8 cellular contexts compared by ENCODE assay signal in genomic region chr20:23606652-23607049, GRCh38. TPM values are rescaled to one million over a fixed set of nuclear protein-coding genes. Genes with fewer than 3 reads are reported as not detected.
DNase-seq lines count a peak whose midpoint lies in the region; ATAC-seq and TF ChIP-seq lines count a peak whose summit lies in the region.

No MANE protein-coding gene starts in this region.

- no peaks in the 10 kb centered on the region for H3K27me3 Mint-ChIP-seq in activated T-helper 17 cell treated with anti-CD3 and anti-CD28 coated beads, Interleukin-2, amount 50 U/mL, for 72 hours

- H3K4me3 Mint-ChIP-seq in activated T-helper 17 cell treated with anti-CD3 and anti-CD28 coated beads, Interleukin-2, amount 50 U/mL, for 72 hours, result no peak overlapping the region

- H3K4me1 ChIP-seq in DOHH2 (ENCODE audit: control insufficient read depth, low read length) (no peaks in the 10 kb centered on the region), Peyer's patch (no peaks in the 10 kb centered on the region), tibial nerve (peaks cover 0 to 12% (median 2%) of the 10 kb centered on the region in 4 donors)

- H3K27me3 ChIP-seq in DOHH2 (ENCODE audit: control insufficient read depth, low read length) (no peaks in the 10 kb centered on the region), Peyer's patch (no peaks in the 10 kb centered on the region), tibial nerve (no peaks in the 10 kb centered on the region)

- H4K20me1 ChIP-seq in DOHH2 (ENCODE audit: control insufficient read depth, insufficient read depth, low read depth, low read length), result no peaks in the 10 kb centered on the region

- H3K36me3 ChIP-seq in DOHH2 (ENCODE audit: control insufficient read depth, low read length), result no peaks in the 10 kb centered on the region
- no peaks in the 10 kb centered on the region for H3K36me3 ChIP-seq in Peyer's patch
- no peaks in the 10 kb centered on the region for H3K36me3 ChIP-seq in tibial nerve

- no peak overlapping the region for H3K4me2 ChIP-seq in DOHH2 (ENCODE audit: low read length)

- TF ChIP-seq CTCF in DOHH2 (IDR thresholded peaks at IDR 0.05; ENCODE audit: low read depth, low read length, poor library complexity, severe bottlenecking) (peak; percentile 91), Peyer's patch (IDR thresholded peaks at IDR 0.05) (peak in 5 of 6 experiments; percentile 17 to 84 (median 78)), omental fat pad (IDR thresholded peaks at IDR 0.05) (peak in 1 of 3 donors; percentile 67), tibial nerve (IDR thresholded peaks at IDR 0.05) (peak; percentile 82 to 91 (median 90))

- DNase-seq in KG1 (lab: John Stamatoyannopoulos, UW) (peak; percentile 4), Peyer's patch (peak; percentile 35 to 85 (median 81)), foreskin melanocyte (peak; percentile 62), omental fat pad (ENCODE audit: low spot score) (peak; percentile 57), tibial nerve (ENCODE audit: low spot score in 2 of 2) (peak; percentile 78 to 89)

- TF ChIP-seq POLR2A in Peyer's patch (IDR thresholded peaks at IDR 0.05) (no peak), tibial nerve (IDR thresholded peaks at IDR 0.05) (no peak)

- WGBS in tibial nerve, 2 donors, result 8 to 9% methylated on average over 9 of the region's 9 CpGs

- peak; percentile 91 for ATAC-seq in GM21723 (IDR thresholded peaks at IDR 0.05; ENCODE audit: unreplicated experiment)
- ATAC-seq in activated T-helper 17 cell treated with anti-CD3 and anti-CD28 coated beads, Interleukin-2, amount 50 U/mL, for 72 hours (replicated peaks), result peak; percentile 82
- ATAC-seq in omental fat pad (ENCODE audit: low FRiP score), result peak; percentile 93

- H3K27ac ChIP-seq in DOHH2 (ENCODE audit: low read depth, low read length) (no peak overlapping the region), Peyer's patch (no peak overlapping the region), tibial nerve (peak overlapping the region in 1 of 4 donors; percentile 53)

- no peaks in the 10 kb centered on the region for H3K9me2 ChIP-seq in DOHH2 (replicated peaks; ENCODE audit: control insufficient read depth, low read length)

- no peak overlapping the region for H3K27ac Mint-ChIP-seq in activated T-helper 17 cell treated with anti-CD3 and anti-CD28 coated beads, Interleukin-2, amount 50 U/mL, for 72 hours

- no peaks in the 10 kb centered on the region for H3K4me1 Mint-ChIP-seq in activated T-helper 17 cell treated with anti-CD3 and anti-CD28 coated beads, Interleukin-2, amount 50 U/mL, for 72 hours

- TF ChIP-seq EP300 in tibial nerve (IDR thresholded peaks at IDR 0.05), result no peak

- H3K79me2 ChIP-seq in DOHH2 (ENCODE audit: control insufficient read depth, low read length), result no peaks in the 10 kb centered on the region

- H3K4me3 ChIP-seq in DOHH2 (ENCODE audit: low read length), result no peak overlapping the region
- no peak overlapping the region for H3K4me3 ChIP-seq in Peyer's patch
- H3K4me3 ChIP-seq in tibial nerve, result no peak overlapping the region

- H3K36me3 Mint-ChIP-seq in activated T-helper 17 cell treated with anti-CD3 and anti-CD28 coated beads, Interleukin-2, amount 50 U/mL, for 72 hours (ENCODE audit: low read depth), result no peaks in the 10 kb centered on the region

- H3F3A ChIP-seq in DOHH2 (ENCODE audit: control insufficient read depth, insufficient read depth), result no peaks in the 10 kb centered on the region

- H3K9me3 ChIP-seq in DOHH2 (ENCODE audit: control insufficient read depth, insufficient read depth, low read length), result no peaks in the 10 kb centered on the region
- no peaks in the 10 kb centered on the region for H3K9me3 ChIP-seq in Peyer's patch
- H3K9me3 ChIP-seq in tibial nerve, result no peaks in the 10 kb centered on the region

- no peaks in the 10 kb centered on the region for H3K9me3 Mint-ChIP-seq in activated T-helper 17 cell treated with anti-CD3 and anti-CD28 coated beads, Interleukin-2, amount 50 U/mL, for 72 hours

RNA-seq across cellular contexts. Expression of gene CST9, which starts 0.9 kb away (rescaled TPM):
- total RNA-seq in Peyer's patch (not detected), omental fat pad (under 1 TPM in 1 of 4 donors, not detected in 3; 0.28 TPM), tibial nerve (under 1 TPM in 1 of 4 donors, not detected in 3; 0.44 TPM)
- total RNA-seq in activated T-helper 17 cell treated with anti-CD3 and anti-CD28 coated beads, Interleukin-2, amount 50 U/mL, for 72 hours, result not detected

RNA-seq across cellular contexts. Expression of gene CST3, which starts 31.1 kb away (rescaled TPM):
- total RNA-seq in Peyer's patch (1,000 to 10,000 TPM in 2 of 4 donors, 100 to 1,000 TPM in 2; 221 to 1,587 (median 1,027) TPM), omental fat pad (1,000 to 10,000 TPM; 1,117 to 1,890 (median 1,478) TPM), tibial nerve (1,000 to 10,000 TPM in 3 of 4 donors, 100 to 1,000 TPM in 1; 870 to 2,325 (median 1,540) TPM)
- total RNA-seq in activated T-helper 17 cell treated with anti-CD3 and anti-CD28 coated beads, Interleukin-2, amount 50 U/mL, for 72 hours, result not detected

RNA-seq across cellular contexts. Expression of gene CST9L, which starts 38.4 kb away (rescaled TPM):
- total RNA-seq in Peyer's patch, result not detected
- total RNA-seq in activated T-helper 17 cell treated with anti-CD3 and anti-CD28 coated beads, Interleukin-2, amount 50 U/mL, for 72 hours, result not detected
- total RNA-seq in omental fat pad, result not detected
- not detected for total RNA-seq in tibial nerve

Comparison
In these comparisons a context has a peak if more than half of its experiments do, and no peak if none do; other contexts are left out.
1. DNase-seq: peak in every context shown above with its lines; median percentile 84 in tibial nerve; 81 in Peyer's patch; 62 in foreskin melanocyte; 57 in omental fat pad; 4 in KG1.
2. RNA of gene CST3, which starts 31.1 kb away (total RNA-seq): 870 to 2,325 TPM in tibial nerve, 1,117 to 1,890 TPM in omental fat pad and 221 to 1,587 TPM in Peyer's patch; not detected in activated T-helper 17 cell treated with anti-CD3 and anti-CD28 coated beads, Interleukin-2, amount 50 U/mL, for 72 hours; every median in the first group is over 100 times any median in the second.
3. Peak in every context shown above with its lines, with median percentiles within 50 percentile points of each other: ATAC-seq.